24 cellular contexts compared by ENCODE assay signal in the genomic region with DNA sequence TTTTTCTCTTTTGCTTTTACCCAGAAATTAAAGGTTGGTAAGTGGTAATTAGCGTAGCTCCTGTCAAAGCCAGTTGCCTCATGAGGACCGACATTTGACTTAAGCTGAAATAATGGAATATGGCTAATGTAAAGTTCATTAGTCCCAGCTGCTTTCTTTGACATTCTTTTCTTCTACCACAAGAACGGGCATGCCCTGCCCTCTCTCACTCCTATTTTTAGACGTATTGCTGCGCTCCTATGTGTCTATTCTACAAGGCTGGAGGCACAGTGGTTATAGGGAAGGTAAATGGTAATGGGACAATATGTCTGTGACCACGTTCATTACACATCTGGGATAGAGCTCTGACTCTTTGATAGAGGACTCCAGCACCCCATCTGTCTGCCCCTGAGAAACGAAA. TPM values are rescaled to one million over a fixed set of nuclear protein-coding genes. Genes with fewer than 3 reads are reported as not detected.
DNase-seq lines count a peak whose midpoint lies in the region; ATAC-seq, FAIRE-seq and TF ChIP-seq lines count a peak whose summit lies in the region.
"Had no signal": no experiment of that assay in that cellular context is flagged by ENCODE, and none has a peak within 500 bp of the region (broad histone marks: within the 10 kb centered on the region; RNA-seq: fewer than 3 reads in every experiment).

No MANE protein-coding gene starts in this region.

- no peak overlapping the region for H4K8ac ChIP-seq in trophoblast cell (ENCODE audit: low read depth, low read length)

- H3K4me1 Mint-ChIP-seq in WTC11, result peaks cover 3% of the 10 kb centered on the region
- H3K4me1 Mint-ChIP-seq in activated naive CD8-positive, alpha-beta T cell treated with anti-CD3 and anti-CD28 coated beads, Interleukin-2, amount 50 U/mL, for 24 hours, result no peaks in the 10 kb centered on the region

- H3K4me2 ChIP-seq in trophoblast cell (ENCODE audit: low read length), result no peak overlapping the region

- H2BK5ac ChIP-seq in trophoblast cell (ENCODE audit: low read depth, low read length, poor library complexity), result no peak overlapping the region

- H3K9me3 Mint-ChIP-seq in WTC11, result no peaks in the 10 kb centered on the region
- H3K9me3 Mint-ChIP-seq in activated naive CD8-positive, alpha-beta T cell treated with anti-CD3 and anti-CD28 coated beads, Interleukin-2, amount 50 U/mL, for 24 hours, result no peaks in the 10 kb centered on the region
- H3K9me3 Mint-ChIP-seq: activated CD4-positive, alpha-beta T cell treated with anti-CD3 and anti-CD28 coated beads, Interleukin-2, amount 10 ng/mL, durations not matched to agents 7 days and 5 days; activated naive CD8-positive, alpha-beta T cell treated with anti-CD3 and anti-CD28 coated beads, Interleukin-2, amount 10 ng/mL, durations not matched to agents 7 days and 5 days had no signal

- no peak overlapping the region for H2BK12ac ChIP-seq in trophoblast cell (ENCODE audit: low read length)

- H3K79me1 ChIP-seq in trophoblast cell (ENCODE audit: low read length), result no peaks in the 10 kb centered on the region

- no peak overlapping the region for H2AK5ac ChIP-seq in trophoblast cell (ENCODE audit: low read length)

- H2BK120ac ChIP-seq in trophoblast cell (ENCODE audit: insufficient read depth, low read length, poor library complexity), result no peak overlapping the region

- no peaks in the 10 kb centered on the region; the same call in 1 of the 2 replicates for H3K27me3 Mint-ChIP-seq in WTC11 (ENCODE audit: low read depth)
- H3K27me3 Mint-ChIP-seq in activated naive CD8-positive, alpha-beta T cell treated with anti-CD3 and anti-CD28 coated beads, Interleukin-2, amount 50 U/mL, for 24 hours, result no peaks in the 10 kb centered on the region
- H3K27me3 Mint-ChIP-seq: activated CD4-positive, alpha-beta T cell treated with anti-CD3 and anti-CD28 coated beads, Interleukin-2, amount 10 ng/mL, durations not matched to agents 7 days and 5 days; activated naive CD8-positive, alpha-beta T cell treated with anti-CD3 and anti-CD28 coated beads, Interleukin-2, amount 10 ng/mL, durations not matched to agents 7 days and 5 days had no signal

- H3K14ac ChIP-seq in trophoblast cell (ENCODE audit: low read length), result no peak overlapping the region

- FAIRE-seq in GM19239 (lab: Jason Lieb, UNC), result peak; percentile 52
- FAIRE-seq: TTC549 had no signal

- H3K4ac ChIP-seq in trophoblast cell (ENCODE audit: low read depth, low read length), result no peak overlapping the region

- no peak overlapping the region for H2AFZ ChIP-seq in trophoblast cell (ENCODE audit: insufficient read depth, low read length, poor library complexity)

- peaks cover 27% of the 10 kb centered on the region for H3K36me3 ChIP-seq in lower lobe of right lung
- peaks cover 12 to 15% of the 10 kb centered on the region in 2 experiments for H3K36me3 ChIP-seq in trophoblast cell (ENCODE audit: control insufficient read depth in 1 of 2, insufficient read depth in 2 of 2, low read length in 2 of 2)

- H3K79me2 ChIP-seq in trophoblast cell (ENCODE audit: control insufficient read depth, insufficient read depth, low read length, poor library complexity), result no peaks in the 10 kb centered on the region

- H3K27me3 ChIP-seq in lower lobe of right lung (ENCODE audit: low read depth) (no peaks in the 10 kb centered on the region), trophoblast cell (ENCODE audit: insufficient read depth, low read length) (no peaks in the 10 kb centered on the region)
- H3K27me3 ChIP-seq: upper lobe of right lung had no signal

- peak; percentile 15 for DNase-seq in NCI-H1436 (lab: John Stamatoyannopoulos, UW)
- DNase-seq in NCI-H1436 treated with DMSO at 0.1 percent for 48 hours (lab: John Stamatoyannopoulos, UW), result no peak
- DNase-seq in GM19239 (ENCODE audit: insufficient read length, low spot score), result no peak
- no peak for DNase-seq in WTC11 (ENCODE audit: low spot score)
- no peak for DNase-seq in lower lobe of right lung
- DNase-seq in NCI-H748 (lab: John Stamatoyannopoulos, UW; ENCODE audit: unreplicated experiment), result no peak
- DNase-seq in trophoblast cell, result no peak
- no peak for DNase-seq in activated naive CD8-positive, alpha-beta T cell treated with anti-CD3 and anti-CD28 coated beads, Interleukin-2, amount 50 U/mL, for 24 hours
- DNase-seq: activated CD4-positive, alpha-beta T cell treated with anti-CD3 and anti-CD28 coated beads, Interleukin-2, amount 10 ng/mL, durations not matched to agents 7 days and 5 days; activated naive CD8-positive, alpha-beta T cell treated with anti-CD3 and anti-CD28 coated beads, Interleukin-2, amount 10 ng/mL, durations not matched to agents 7 days and 5 days; activated T-cell treated with anti-CD3 and anti-CD28 coated beads, Interleukin-2, amount 50 U/mL, for 1 hour; central memory CD4-positive, alpha-beta T cell; DND-41; effector memory CD4-positive, alpha-beta T cell; foreskin fibroblast; KG1; NCI-H510A; psoas muscle; stimulated activated CD4-positive, alpha-beta T cell treated with anti-CD3 and anti-CD28 coated beads, Interleukin-12 subunit alpha, Interleukin-12 subunit beta, amount 100 ng/mL, for 4 hours; stimulated activated naive CD8-positive, alpha-beta T cell treated with anti-CD3 and anti-CD28 coated beads, Interleukin-15, Interleukin-2, amounts not matched to agents 100 U/mL and 50 U/mL, for 24 hours; upper lobe of right lung had no signal

- no peak overlapping the region for H3K4me3 Mint-ChIP-seq in WTC11
- no peak overlapping the region for H3K4me3 Mint-ChIP-seq in activated naive CD8-positive, alpha-beta T cell treated with anti-CD3 and anti-CD28 coated beads, Interleukin-2, amount 50 U/mL, for 24 hours
- H3K4me3 Mint-ChIP-seq: activated CD4-positive, alpha-beta T cell treated with anti-CD3 and anti-CD28 coated beads, Interleukin-2, amount 10 ng/mL, durations not matched to agents 7 days and 5 days; activated naive CD8-positive, alpha-beta T cell treated with anti-CD3 and anti-CD28 coated beads, Interleukin-2, amount 10 ng/mL, durations not matched to agents 7 days and 5 days had no signal

- H3K18ac ChIP-seq in trophoblast cell (ENCODE audit: low read length), result no peak overlapping the region

- no peak overlapping the region for H4K91ac ChIP-seq in trophoblast cell (ENCODE audit: low read depth, low read length)

- H3K4me1 ChIP-seq in lower lobe of right lung, result peaks cover 1% of the 10 kb centered on the region
- no peaks in the 10 kb centered on the region for H3K4me1 ChIP-seq in trophoblast cell (ENCODE audit: control insufficient read depth in 1 of 2, insufficient read depth in 2 of 2, low read length in 2 of 2)
- H3K4me1 ChIP-seq: psoas muscle had no signal

- no peak overlapping the region for H3K23ac ChIP-seq in trophoblast cell (ENCODE audit: low read length)

- H3K27ac Mint-ChIP-seq in WTC11, result peak overlapping the region; percentile 70
- no peak overlapping the region for H3K27ac Mint-ChIP-seq in activated naive CD8-positive, alpha-beta T cell treated with anti-CD3 and anti-CD28 coated beads, Interleukin-2, amount 50 U/mL, for 24 hours
- H3K27ac Mint-ChIP-seq: activated naive CD8-positive, alpha-beta T cell treated with anti-CD3 and anti-CD28 coated beads, Interleukin-2, amount 10 ng/mL, durations not matched to agents 7 days and 5 days had no signal

- no peak for ATAC-seq in WTC11
- ATAC-seq in lower lobe of right lung, result no peak
- no peak for ATAC-seq in activated naive CD8-positive, alpha-beta T cell treated with anti-CD3 and anti-CD28 coated beads, Interleukin-2, amount 50 U/mL, for 24 hours
- ATAC-seq: stimulated activated naive CD8-positive, alpha-beta T cell treated with anti-CD3 and anti-CD28 coated beads, Interleukin-15, Interleukin-2, amounts not matched to agents 100 U/mL and 50 U/mL, for 24 hours; upper lobe of right lung had no signal

- H3K9ac ChIP-seq in trophoblast cell (ENCODE audit: low read length), result no peak overlapping the region

- intact Hi-C loops in lower lobe of right lung (cut with DNase I), result no loop called here

- H3K9me3 ChIP-seq in lower lobe of right lung, result no peaks in the 10 kb centered on the region
- H3K9me3 ChIP-seq in trophoblast cell (ENCODE audit: insufficient read depth, low read depth, low read length), result no peaks in the 10 kb centered on the region
- H3K9me3 ChIP-seq: psoas muscle, upper lobe of right lung had no signal

- TF ChIP-seq CTCF in WTC11 (IDR thresholded peaks at IDR 0.05), result no peak
- no peak for TF ChIP-seq CTCF in lower lobe of right lung (IDR thresholded peaks at IDR 0.05)

- H3K27ac ChIP-seq in lower lobe of right lung (peak overlapping the region; percentile 0), trophoblast cell (ENCODE audit: low read depth, low read length) (no peak overlapping the region)
- H3K27ac ChIP-seq: HL-60, psoas muscle had no signal

- POLR2A ChIA-PET in WTC11 (lab: Charles Lee), result interaction anchor here (0.5 to 1.2 kb wide), 3 partner anchors 14 to 72 kb away, joined by 3 to 4 read pairs (median 4); no protein-coding TSS in a partner anchor

- H3K4me3 ChIP-seq in lower lobe of right lung (no peak overlapping the region), trophoblast cell (ENCODE audit: low read depth, low read length) (no peak overlapping the region)
- H3K4me3 ChIP-seq: psoas muscle, upper lobe of right lung had no signal

- CTCF ChIA-PET in WTC11 (lab: Charles Lee), result interaction anchor here (0.5 to 2.0 kb wide), 14 partner anchors 13 to 499 kb away, joined by 3 to 16 read pairs (median 3); a partner anchor contains a TSS

- H3K36me3 Mint-ChIP-seq in WTC11, result peaks cover 22% of the 10 kb centered on the region
- H3K36me3 Mint-ChIP-seq in activated naive CD8-positive, alpha-beta T cell treated with anti-CD3 and anti-CD28 coated beads, Interleukin-2, amount 50 U/mL, for 24 hours (ENCODE audit: low read depth), result peaks cover 26% of the 10 kb centered on the region

- no peak overlapping the region for H4K12ac ChIP-seq in trophoblast cell (ENCODE audit: low read depth, low read length)

- WGBS in trophoblast cell (ENCODE audit: extremely low coverage, insufficient coverage, insufficient read length), result no CpG with 5 or more reads among the region's 7 CpGs

RNA-seq across cellular contexts. Expression of a gene that starts 6.8 kb away (rescaled TPM):
- total RNA-seq in WTC11 (2021) (0.48 to 0.66 TPM (median 0.48 TPM) in 3 replicates), lower lobe of right lung (not detected)
- polyA plus RNA-seq in trophoblast cell (2013), result 0.26 and 0.40 TPM in 2 replicates
- total RNA-seq: A172, psoas muscle, upper lobe of right lung had no signal

RNA-seq across cellular contexts. Expression of a gene that starts 15.7 kb away (rescaled TPM):
- total RNA-seq in WTC11 (2021) (86.4 to 86.7 TPM (median 86.5 TPM) in 3 replicates), lower lobe of right lung (37.0 TPM)
- 37.3 and 37.9 TPM in 2 replicates for polyA plus RNA-seq in trophoblast cell (2013)

RNA-seq across cellular contexts. Expression of a gene that starts 18.1 kb away (rescaled TPM):
- 27.3 to 30.5 TPM (median 27.8 TPM) in 3 replicates for total RNA-seq in WTC11 (2021)
- total RNA-seq in lower lobe of right lung, result 27.9 TPM
- 19.2 and 19.5 TPM in 2 replicates for polyA plus RNA-seq in trophoblast cell (2013)

RNA-seq across cellular contexts. Expression of a gene that starts 26.4 kb away (rescaled TPM):
- 13.7 to 17.0 TPM (median 13.8 TPM) in 3 replicates for total RNA-seq in WTC11 (2021)
- total RNA-seq in lower lobe of right lung, result 13.4 TPM
- polyA plus RNA-seq in trophoblast cell (2013), result 9.9 and 10.6 TPM in 2 replicates

RNA-seq across cellular contexts. Expression of a gene that starts 57.8 kb away (rescaled TPM):
- total RNA-seq in WTC11 (2021) (270 to 278 TPM (median 272 TPM) in 3 replicates), lower lobe of right lung (213 TPM)
- 117 and 120 TPM in 2 replicates for polyA plus RNA-seq in trophoblast cell (2013)
